10 cellular contexts compared by ENCODE assay signal in genomic region chr6:166244353-166245045, GRCh38.
DNase-seq lines count a peak whose midpoint lies in the region; ATAC-seq, FAIRE-seq and TF ChIP-seq lines count a peak whose summit lies in the region.
"Had no signal": no experiment of that assay in that cellular context is flagged by ENCODE, and none has a peak within 500 bp of the region (broad histone marks: within the 10 kb centered on the region; RNA-seq: fewer than 3 reads in every experiment).

No MANE protein-coding gene starts in this region.

- peak overlapping the region; percentile 53 for H2AFZ ChIP-seq in GM12878 (ENCODE audit: control insufficient read depth, low read depth, low read length)

- CTCF ChIA-PET in GM10248 (lab: Yijun Ruan, JAX) (interaction anchor here (1.3 to 1.6 kb wide), 2 partner anchors 9 to 15 kb away, joined by 3 to 4 read pairs; no protein-coding TSS in a partner anchor), GM12878 (lab: Yijun Ruan, JAX) (no interaction called here)

- ATAC-seq in GM19467 (IDR thresholded peaks at IDR 0.05; ENCODE audit: unreplicated experiment) (peak; percentile 95), HG03196 (IDR thresholded peaks at IDR 0.05; ENCODE audit: unreplicated experiment) (peak; percentile 93), GM12878 (peak; percentile 92)

- H3K27ac ChIP-seq in GM12878 (ENCODE audit: control insufficient read depth, insufficient read depth): peak overlapping the region; percentile 45

- no peaks in the 10 kb centered on the region for H3K79me2 ChIP-seq in GM12878 (ENCODE audit: control insufficient read depth, insufficient read depth, low read length)

- SMC1A ChIA-PET in GM12878 (lab: Charles Lee; ENCODE audit: uncharacterized antibody, unreplicated experiment): interaction anchor here (1.3 kb wide), 1 partner anchor 12 kb away, joined by 3 read pairs; no protein-coding TSS in a partner anchor

- no peak for TF ChIP-seq POLR2A in GM12878 (IDR thresholded peaks at IDR 0.05; ENCODE audit: low read depth, low read length)

- POLR2A ChIA-PET in GM10248 (lab: Yijun Ruan, JAX): no interaction called here
- POLR2A ChIA-PET in GM12878 (lab: Charles Lee): no interaction called here

- H3K4me3 ChIP-seq in GM12878: peak overlapping the region; percentile 22; the same call in 1 of the 2 replicates

- intact Hi-C loops in GM12878 (cut with micrococcal nuclease; ENCODE audit: unreplicated experiment): no loop called here

- 27% methylated on average over 11 of the region's 11 CpGs for WGBS in GM12878 (ENCODE audit: insufficient coverage, insufficient replicate concordance, low lambda C conversion rate, missing lambda C conversion rate)

- RAD21 ChIA-PET in GM12878 (lab: Charles Lee; ENCODE audit: unreplicated experiment): no interaction called here

- in situ Hi-C loops in GM12878 (cut with MboI): no loop called here

- BruUV-seq in GM12878 (replicated peaks; lab: Mats Ljungman, UMichigan): no TSS peak

- DNase-seq in GM10248 (ENCODE audit: extremely low spot score) (peak; percentile 71), GM12878 (ENCODE audit: low read depth, low spot score) (peak; percentile 54), NOMO-1 treated with DMSO at 0.1 percent for 48 hours (lab: John Stamatoyannopoulos, UW; ENCODE audit: unreplicated experiment) (no peak), pons (ENCODE audit: low spot score) (no peak), SHP77 treated with DMSO at 0.1 percent for 48 hours (lab: John Stamatoyannopoulos, UW) (no peak), HUDEP-2 (lab: John Stamatoyannopoulos, UW; ENCODE audit: unreplicated experiment in 76 of 76) (no peak)
- DNase-seq: foreskin melanocyte, NCI-H187 treated with DMSO at 0.1 percent for 48 hours had no signal

- no peak for TF ChIP-seq RAD21 in GM12878 (IDR thresholded peaks at IDR 0.05; ENCODE audit: insufficient read depth, low read depth, low read length)

- peak overlapping the region; percentile 32; the same call in 1 of the 2 replicates for H3K9ac ChIP-seq in GM12878 (ENCODE audit: control insufficient read depth, insufficient read depth, low read length)

- H3K4me2 ChIP-seq in GM12878 (ENCODE audit: control insufficient read depth, insufficient read depth): peak overlapping the region; percentile 70

- H3K4me1 ChIP-seq in GM12878 (ENCODE audit: control insufficient read depth, insufficient read depth, low read length): peaks cover 19% of the 10 kb centered on the region

- H3K27me3 ChIP-seq in GM12878 (replicated peaks in 1 of 2; ENCODE audit: control insufficient read depth in 2 of 2, insufficient read depth in 2 of 2, low read length in 1 of 2): no peaks in the 10 kb centered on the region

- H3K36me3 ChIP-seq in GM12878 (ENCODE audit: control insufficient read depth in 2 of 2, insufficient read depth in 2 of 2, low read length in 1 of 2): no peaks in the 10 kb centered on the region

- FAIRE-seq in GM12878 (lab: Jason Lieb, UNC): peak; percentile 65

- no peaks in the 10 kb centered on the region for H3K9me3 ChIP-seq in GM12878 (replicated peaks; ENCODE audit: control insufficient read depth, insufficient read depth, low read length)

- TF ChIP-seq CTCF in GM10248 (IDR thresholded peaks at IDR 0.05; ENCODE audit: control extremely low read depth, extremely low read depth, low read depth, missing control alignments): no peak
- no peak for TF ChIP-seq CTCF in GM12878 (IDR thresholded peaks at IDR 0.05 in 2 of 3, conservative IDR thresholded peaks at IDR 0.05 in 1 of 3; ENCODE audit: control insufficient read depth in 2 of 3, extremely low read depth in 1 of 3, insufficient read depth in 1 of 3, low read depth in 3 of 3, low read length in 3 of 3)

- peak in 1 of 2 experiments; percentile 26; a peak in 1 of 4 replicates for TF ChIP-seq EP300 in GM12878 (IDR thresholded peaks at IDR 0.05; ENCODE audit: borderline replicate concordance in 1 of 2, control insufficient read depth in 1 of 2, low read depth in 2 of 2, low read length in 2 of 2)

- no peaks in the 10 kb centered on the region for H4K20me1 ChIP-seq in GM12878 (ENCODE audit: control insufficient read depth, insufficient read depth)

TF ChIP-seq in GM12878, 131 proteins besides CTCF, POLR2A, EP300 and RAD21 (continues in another document):
- TF ChIP-seq NR2C2 (IDR thresholded peaks at IDR 0.05; ENCODE audit: borderline replicate concordance, control insufficient read depth, insufficient read length, low read depth) (no peak), RAD51 (IDR thresholded peaks at IDR 0.05) (no peak), BCLAF1 (IDR thresholded peaks at IDR 0.05) (no peak), PBX3 (IDR thresholded peaks at IDR 0.05; ENCODE audit: insufficient replicate concordance, low read depth, low read length) (no peak), MXI1 (IDR thresholded peaks at IDR 0.05; ENCODE audit: low read depth, low read length) (peak; percentile 66; the same call in 1 of the 2 replicates), TBL1XR1 (IDR thresholded peaks at IDR 0.05; ENCODE audit: low read depth, low read length) (no peak), SKIL (IDR thresholded peaks at IDR 0.05; ENCODE audit: low read depth, poor library complexity, severe bottlenecking) (peak; percentile 33), POLR2AphosphoS2 (IDR thresholded peaks at IDR 0.05; ENCODE audit: low read depth, low read length) (no peak), BACH1 (IDR thresholded peaks at IDR 0.05; ENCODE audit: borderline replicate concordance) (no peak), JUNB (IDR thresholded peaks at IDR 0.05) (no peak), RUNX3 (IDR thresholded peaks at IDR 0.05; ENCODE audit: low read length) (peak; percentile 47), EED (IDR thresholded peaks at IDR 0.05; ENCODE audit: low read depth) (no peak), TAF1 (IDR thresholded peaks at IDR 0.05; ENCODE audit: borderline replicate concordance, low read depth, low read length) (no peak), RELA (IDR thresholded peaks at IDR 0.05; ENCODE audit: borderline replicate concordance, partially characterized antibody) (no peak), WRNIP1 (IDR thresholded peaks at IDR 0.05; ENCODE audit: borderline replicate concordance, low read depth, low read length) (no peak)

Comparison
In these comparisons a context has a peak if more than half of its experiments do, and no peak if none do; other contexts are left out.
1. DNase-seq: peak in GM10248 (single experiment) and GM12878 (single experiment); none in NOMO-1 treated with DMSO at 0.1 percent for 48 hours (single experiment), pons (single experiment), SHP77 treated with DMSO at 0.1 percent for 48 hours (single experiment) and HUDEP-2 (0 of 76).
2. Peak in every context shown above with its lines, with median percentiles within 50 percentile points of each other: ATAC-seq.